Comparison of ENCODE assay signal across 8 cellular contexts in the genomic region with DNA sequence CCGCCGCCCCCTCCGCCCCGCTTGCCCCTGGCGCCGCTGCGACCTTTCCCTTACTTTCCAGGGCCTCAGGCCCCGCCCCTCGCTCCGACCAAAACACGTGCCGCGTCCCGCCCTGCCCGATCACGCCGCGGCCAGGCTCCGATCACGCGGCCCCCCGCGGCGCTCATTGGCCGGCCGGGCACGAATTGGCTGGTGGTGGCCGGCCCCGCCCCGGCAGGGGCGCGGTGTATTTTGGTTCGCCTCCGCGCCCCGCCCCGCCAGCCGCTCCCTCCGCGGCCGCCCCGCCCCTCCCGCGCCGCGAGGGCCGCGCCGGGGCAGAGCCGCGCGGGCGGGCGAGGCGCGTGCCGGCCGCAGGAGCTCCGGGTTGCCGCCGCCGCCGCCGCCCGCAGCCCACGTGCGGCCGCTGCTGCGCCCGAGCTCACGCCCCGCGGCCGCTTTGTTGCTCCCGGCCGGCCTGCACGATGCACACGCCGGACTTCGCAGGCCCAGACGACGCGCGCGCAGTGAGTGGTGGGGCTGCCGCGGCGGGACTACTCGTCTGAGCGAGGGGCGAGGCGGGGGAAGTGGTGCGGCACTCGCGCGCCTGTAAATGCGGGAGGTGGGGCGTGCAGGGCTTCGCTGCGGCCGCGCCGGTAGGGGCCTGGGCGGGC. TPM values are rescaled to one million over a fixed set of nuclear protein-coding genes. Genes with fewer than 3 reads are reported as not detected.
A peak's percentile ranks its signal among the peaks of the same experiment; 100 is the strongest.
DNase-seq lines count a peak whose midpoint lies in the region; ATAC-seq and TF ChIP-seq lines count a peak whose summit lies in the region.

KLF11 (plus strand) TSS at position 295 of the 650 bp plus-strand sequence; CDS start at position 462, 167 bp downstream.

- peak within 1 kb of the TSS; percentile 79 for H3K4me3 Mint-ChIP-seq in GM23338

- peaks cover 12% of the 10 kb centered on the region for H3K9me3 Mint-ChIP-seq in GM23338

- H3K9me3 ChIP-seq in SK-N-MC (ENCODE audit: low read depth, low read length) (no peaks in the 10 kb centered on the region), subcutaneous abdominal adipose tissue (ENCODE audit: control insufficient read depth in 5 of 5, low read length in 5 of 5) (no peaks in the 10 kb centered on the region)

- H3K4me1 ChIP-seq in GM23338 (ENCODE audit: insufficient read depth) (peaks cover 6% of the 10 kb centered on the region), subcutaneous abdominal adipose tissue (ENCODE audit: control insufficient read depth in 5 of 5, insufficient read depth in 5 of 5, low read length in 5 of 5) (peaks cover 4 to 79% (median 70%) of the 10 kb centered on the region in 5 donors)

- peak; percentile 21 for ATAC-seq in GM23338

- H3K9ac ChIP-seq in SK-N-MC (ENCODE audit: insufficient read length) (peak within 1 kb of the TSS; percentile 73), subcutaneous abdominal adipose tissue (ENCODE audit: low read length in 5 of 5) (peak within 1 kb of the TSS; percentile 48 to 89 (median 78))

- peak within 1 kb of the TSS; percentile 59 for H3K4me3 ChIP-seq in GM23338
- peak within 1 kb of the TSS; percentile 75 for H3K4me3 ChIP-seq in SK-N-MC
- H3K4me3 ChIP-seq in subcutaneous abdominal adipose tissue (ENCODE audit: low read depth in 1 of 5, low read length in 5 of 5), result peak within 1 kb of the TSS; percentile 45 to 76 (median 70)

- H3K4me1 Mint-ChIP-seq in GM23338, result peaks cover 3% of the 10 kb centered on the region; the same call in 1 of the 3 replicates

- H3F3A ChIP-seq in GM23338 (replicated peaks; ENCODE audit: low read depth), result 0 out of 2 replicates have a peak, but pooled peaks cover 5% of the 10 kb centered on the region

- no peaks in the 10 kb centered on the region for H3K9me2 ChIP-seq in GM23338 (ENCODE audit: insufficient read depth)

- no peak for TF ChIP-seq CTCF in GM23338 (conservative IDR thresholded peaks at IDR 0.05; ENCODE audit: low read depth in 2 of 2)

- DNase-seq in DMS53 (lab: John Stamatoyannopoulos, UW) (peak; percentile 94), GM23338 (ENCODE audit: low spot score) (peak; percentile 89), LoVo (ENCODE audit: low spot score) (peak; percentile 88), SK-N-MC (ENCODE audit: low read depth, low spot score) (no peak), germinal center (ENCODE audit: low spot score) (peak; percentile 94), nucleus accumbens (lab: John Stamatoyannopoulos, UW) (peak in 54 of 56 donors; percentile 18 to 90 (median 61))
- DNase-seq in activated naive CD4-positive, alpha-beta T cell treated with anti-CD3 and anti-CD28 coated beads, Interleukin-2, amount 50 U/mL, for 16 hours, result peak; percentile 85

- H4K20me1 ChIP-seq in GM23338 (replicated peaks; ENCODE audit: insufficient read depth), result 0 out of 2 replicates have a peak, but pooled peaks cover 2% of the 10 kb centered on the region

- H3K27me3 ChIP-seq in GM23338 (ENCODE audit: insufficient read depth) (peaks cover 22% of the 10 kb centered on the region), subcutaneous abdominal adipose tissue (ENCODE audit: control insufficient read depth in 5 of 5, insufficient read depth in 4 of 5, low read length in 5 of 5) (no peaks in the 10 kb centered on the region)

- H3K36me3 Mint-ChIP-seq in GM23338 (ENCODE audit: low read depth), result peaks cover 28% of the 10 kb centered on the region

- peaks cover 51% of the 10 kb centered on the region for H3K27me3 Mint-ChIP-seq in GM23338 (ENCODE audit: insufficient read depth, low read depth, poor library complexity)

- H2AFZ ChIP-seq in GM23338, result peak within 1 kb of the TSS; percentile 91

- no peaks in the 10 kb centered on the region for H3K79me2 ChIP-seq in GM23338 (replicated peaks; ENCODE audit: insufficient read depth)

- H3K27ac ChIP-seq in GM23338 (ENCODE audit: low read depth), result no peak within 1 kb of the TSS
- no peak within 1 kb of the TSS for H3K27ac ChIP-seq in SK-N-MC
- peak within 1 kb of the TSS; percentile 89 for H3K27ac ChIP-seq in subcutaneous abdominal adipose tissue (ENCODE audit: low read depth, low read length)

- H3K36me3 ChIP-seq in GM23338 (ENCODE audit: insufficient read depth) (no peaks in the 10 kb centered on the region), SK-N-MC (ENCODE audit: insufficient read depth, low read length) (peaks cover 6% of the 10 kb centered on the region; the same call in 1 of the 2 replicates), subcutaneous abdominal adipose tissue (ENCODE audit: control insufficient read depth in 5 of 5, insufficient read depth in 5 of 5, low read length in 5 of 5) (peaks cover 0 to 28% (median 23%) of the 10 kb centered on the region in 5 donors)

- H3K4me2 ChIP-seq in GM23338, result peak within 1 kb of the TSS; percentile 87

- peak within 1 kb of the TSS; percentile 86 for H3K27ac Mint-ChIP-seq in GM23338

TF ChIP-seq in GM23338, 12 proteins besides CTCF, POLR2A, EP300 and RAD21 (continues in another document):
- TF ChIP-seq STAT1 (IDR thresholded peaks at IDR 0.05; ENCODE audit: unreplicated experiment) (no peak), EZH2phosphoT487 (IDR thresholded peaks at IDR 0.05; ENCODE audit: unreplicated experiment) (no peak), ZNF462 (CRISPR knock-in tag; IDR thresholded peaks at IDR 0.05) (no peak)

RNA-seq across cellular contexts. Expression of gene KLF11, which starts in this region (rescaled TPM):
- total RNA-seq in GM23338 (2014; rRNA removed; shearing (Covaris generic)), result 5.1 and 5.6 TPM in 2 replicates
- 1.4 and 1.6 TPM in 2 replicates for polyA plus RNA-seq in GM23338 (2016; fragmentation: Nextera tagmentation; extraction: Ambion mirVana)
